ENCODE assay signal across 13 cellular contexts in genomic region chr1:54996869-54997710, GRCh38. TPM values are rescaled to one million over a fixed set of nuclear protein-coding genes. Genes with fewer than 3 reads are reported as not detected.
A peak's percentile ranks its signal among the peaks of the same experiment; 100 is the strongest.
DNase-seq lines count a peak whose midpoint lies in the region; FAIRE-seq and TF ChIP-seq lines count a peak whose summit lies in the region.
"Had no signal": no experiment of that assay in that cellular context is flagged by ENCODE, and none has a peak within 500 bp of the region (broad histone marks: within the 10 kb centered on the region; RNA-seq: fewer than 3 reads in every experiment).

No MANE protein-coding gene starts in this region.

- intact Hi-C loops in breast epithelium (cut with DNase I; ENCODE audit: low total_unique reads) (no loop called here), MCF 10A (cut with micrococcal nuclease) (loop anchor here (1.0 kb wide), 3 partner anchors 25 to 52 kb away; no protein-coding TSS in a partner anchor), ascending aorta (cut with DNase I) (loop anchor here (1.0 kb wide), 2 partner anchors 47 to 52 kb away; no protein-coding TSS in a partner anchor)

- H3K4me3 Mint-ChIP-seq in MCF 10A (ENCODE audit: unreplicated experiment) (no peak overlapping the region), immature natural killer cell (peak overlapping the region; percentile 56 to 83 (median 71))

- FAIRE-seq in urothelium cell line (lab: Jason Lieb, UNC): no peak

- H3K4me3 ChIP-seq in breast epithelium (peak overlapping the region in 2 of 3 donors; percentile 15 to 47), ascending aorta (peak overlapping the region; percentile 0 to 16), SJCRH30 (no peak overlapping the region)
- H3K4me3 ChIP-seq: BLaER1 treated with 17β-estradiol and CSF1 and Interleukin-3, amounts not matched to agents 10 nM and 100 nM had no signal

- H3K36me3 ChIP-seq in breast epithelium (no peaks in the 10 kb centered on the region), ascending aorta (no peaks in the 10 kb centered on the region), SJCRH30 (no peaks in the 10 kb centered on the region)
- H3K36me3 ChIP-seq: BLaER1 treated with 17β-estradiol and CSF1 and Interleukin-3, amounts not matched to agents 10 nM and 100 nM had no signal

- H3K36me3 Mint-ChIP-seq in MCF 10A (ENCODE audit: insufficient read depth, unreplicated experiment) (no peaks in the 10 kb centered on the region), immature natural killer cell (no peaks in the 10 kb centered on the region)

- H3K4me1 ChIP-seq in breast epithelium (no peaks in the 10 kb centered on the region), ascending aorta (peaks cover 0 to 7% of the 10 kb centered on the region in 2 donors), SJCRH30 (no peaks in the 10 kb centered on the region)

- TF ChIP-seq CTCF in breast epithelium (IDR thresholded peaks at IDR 0.05) (no peak), MCF 10A (IDR thresholded peaks at IDR 0.05; ENCODE audit: unreplicated experiment) (no peak), ascending aorta (IDR thresholded peaks at IDR 0.05) (no peak)

- no peak overlapping the region for H3K27ac Mint-ChIP-seq in MCF 10A (ENCODE audit: low read depth, unreplicated experiment)
- no peak overlapping the region for H3K27ac Mint-ChIP-seq in immature natural killer cell
- H3K27ac Mint-ChIP-seq: activated T-helper 2 cell treated with anti-CD3 and anti-CD28 coated beads, Interferon-gamma antibody, Interleukin-2, Interleukin-4, amounts not matched to agents 10 μg/mL and 5 μg/mL and 100 μg/mL, durations not matched to agents 14 hours and 24 hours and 36 hours had no signal

- POLR2A ChIA-PET in MCF 10A (lab: Yijun Ruan, JAX): interaction anchor here (0.7 to 1.9 kb wide), 5 partner anchors 40 to 949 kb away, joined by 3 to 7 read pairs (median 4); no protein-coding TSS in a partner anchor

- CTCF ChIA-PET in MCF 10A (lab: Yijun Ruan, JAX): interaction anchor here (0.5 to 22.1 kb wide), 31 partner anchors 8 to 1194 kb away, joined by 3 to 385 read pairs (median 5); partner anchors contain the start of gene DHCR24

- H3K27me3 Mint-ChIP-seq in MCF 10A (ENCODE audit: insufficient read depth, unreplicated experiment) (no peaks in the 10 kb centered on the region), immature natural killer cell (ENCODE audit: low read depth in 3 of 3) (peaks cover 11 to 24% (median 12%) of the 10 kb centered on the region in 3 donors)

- BruUV-seq in MCF 10A (replicated peaks; lab: Mats Ljungman, UMichigan): no TSS peak

- H3K9me3 ChIP-seq in breast epithelium (no peaks in the 10 kb centered on the region), ascending aorta (no peaks in the 10 kb centered on the region), SJCRH30 (replicated peaks) (no peaks in the 10 kb centered on the region)

- H3K4me1 Mint-ChIP-seq in MCF 10A (ENCODE audit: insufficient read depth, unreplicated experiment) (peaks cover 5% of the 10 kb centered on the region), immature natural killer cell (peaks cover 28 to 32% of the 10 kb centered on the region in 2 donors)

- H3K27ac ChIP-seq in breast epithelium (no peak overlapping the region), ascending aorta (no peak overlapping the region), SJCRH30 (no peak overlapping the region)
- H3K27ac ChIP-seq: BLaER1 treated with 17β-estradiol and CSF1 and Interleukin-3, amounts not matched to agents 10 nM and 100 nM had no signal

- TF ChIP-seq POLR2A in breast epithelium (IDR thresholded peaks at IDR 0.05): no peak

- H3K9me3 Mint-ChIP-seq in MCF 10A (ENCODE audit: unreplicated experiment) (no peaks in the 10 kb centered on the region), immature natural killer cell (peaks cover 0 to 1% (median 0%) of the 10 kb centered on the region in 6 donors)
- H3K9me3 Mint-ChIP-seq: activated T-helper 2 cell treated with anti-CD3 and anti-CD28 coated beads, Interferon-gamma antibody, Interleukin-2, Interleukin-4, amounts not matched to agents 10 μg/mL and 5 μg/mL and 100 μg/mL, durations not matched to agents 14 hours and 24 hours and 36 hours; stimulated activated naive CD8-positive, alpha-beta T cell treated with anti-CD3 and anti-CD28 coated beads, Interleukin-15, Interleukin-2, amounts not matched to agents 100 ng/mL and 50 ng/mL, for 24 hours had no signal

- DNase-seq in breast epithelium (ENCODE audit: low spot score in 2 of 2) (no peak), MCF 10A (ENCODE audit: unreplicated experiment) (no peak), ascending aorta (ENCODE audit: low spot score in 2 of 2) (no peak), immature natural killer cell (no peak), urothelium cell line (ENCODE audit: low spot score) (peak; percentile 34), SJCRH30 (no peak), NCI-H1930 (lab: John Stamatoyannopoulos, UW) (no peak), DMS79 treated with DMSO at 0.1 percent for 48 hours (lab: John Stamatoyannopoulos, UW) (no peak)

- H3K27me3 ChIP-seq in breast epithelium (peaks cover 0 to 14% of the 10 kb centered on the region in 2 donors), ascending aorta (no peaks in the 10 kb centered on the region), SJCRH30 (peaks cover 27% of the 10 kb centered on the region; the same call in 1 of the 2 replicates)

RNA-seq across cellular contexts. Expression of gene BSND, which starts 1.6 kb away (rescaled TPM):
- under 1 TPM in 2 of 3 donors, not detected in 1; under 0.01 to 0.15 TPM for total RNA-seq in breast epithelium
- total RNA-seq in MCF 10A (2022): not detected in 2 replicates
- not detected for total RNA-seq in ascending aorta
- polyA plus RNA-seq in immature natural killer cell: not detected
- total RNA-seq in SJCRH30 (2014; rRNA removed; shearing (Covaris generic)): not detected in 2 replicates
- total RNA-seq: activated T-helper 2 cell treated with anti-CD3 and anti-CD28 coated beads, Interferon-gamma antibody, Interleukin-2, Interleukin-4, amounts not matched to agents 10 μg/mL and 5 μg/mL and 100 μg/mL, durations not matched to agents 14 hours and 24 hours and 36 hours; glomerular endothelial cell; right cardiac atrium had no signal
- polyA plus RNA-seq: right cardiac atrium had no signal

RNA-seq across cellular contexts. Expression of gene TMEM61, which starts 16.7 kb away (rescaled TPM):
- total RNA-seq in breast epithelium (1 to 10 TPM in 2 of 3 donors, under 1 TPM in 1; 0.32 to 8.3 (median 7.5) TPM), MCF 10A (2022) (0.39 TPM in 1 of 2 replicates, not detected in the other), ascending aorta (not detected)
- not detected for polyA plus RNA-seq in immature natural killer cell
- not detected in 2 replicates for total RNA-seq in SJCRH30 (2014; rRNA removed; shearing (Covaris generic))
- total RNA-seq: glomerular endothelial cell, right cardiac atrium had no signal

RNA-seq across cellular contexts. Expression of gene PCSK9, which starts 42.3 kb away (rescaled TPM):
- total RNA-seq in breast epithelium (under 1 TPM in 2 of 3 donors, not detected in 1; 0.15 to 0.16 TPM), MCF 10A (2022) (not detected in 2 replicates), ascending aorta (not detected)
- not detected for polyA plus RNA-seq in immature natural killer cell
- total RNA-seq in SJCRH30 (2014; rRNA removed; shearing (Covaris generic)): 0.15 and 0.22 TPM in 2 replicates
- total RNA-seq: right cardiac atrium had no signal
